Comparison of ENCODE assay signal across 22 cellular contexts in genomic region chr11:36840378-36840777, GRCh38.
DNase-seq lines count a peak whose midpoint lies in the region; ATAC-seq and TF ChIP-seq lines count a peak whose summit lies in the region.
"Had no signal": no experiment of that assay in that cellular context is flagged by ENCODE, and none has a peak within 500 bp of the region (broad histone marks: within the 10 kb centered on the region; RNA-seq: fewer than 3 reads in every experiment).

No MANE protein-coding gene starts in this region.

- no peaks in the 10 kb centered on the region for H3K4me1 ChIP-seq in endodermal cell (ENCODE audit: control insufficient read depth, insufficient read depth, low read length)
- H3K4me1 ChIP-seq: BE2C; BLaER1 treated with 17β-estradiol and CSF1 and Interleukin-3, amounts not matched to agents 10 nM and 100 nM had no signal

- H3K9ac ChIP-seq in endodermal cell (ENCODE audit: extremely low read depth, low read length, poor library complexity, severe bottlenecking) = no peak overlapping the region
- H3K9ac ChIP-seq: BLaER1 treated with 17β-estradiol and CSF1 and Interleukin-3, amounts not matched to agents 10 nM and 100 nM; GM23248 had no signal

- no peaks in the 10 kb centered on the region for H3K36me3 Mint-ChIP-seq in endodermal cell (ENCODE audit: low read depth)
- H3K36me3 Mint-ChIP-seq: CD14-positive monocyte; CD8-positive, alpha-beta memory T cell had no signal

- DNase-seq in Ammon's horn (ENCODE audit: low spot score) (peak; percentile 22), endodermal cell (no peak), midbrain (lab: John Stamatoyannopoulos, UW) (peak; percentile 26), retina (peak; percentile 12), left ventricle myocardium superior (no peak), foreskin melanocyte (no peak)
- DNase-seq: BE2C; CD4-positive, alpha-beta T cell; CD8-positive, alpha-beta memory T cell; DMS 273 treated with DMSO at 0.1 percent for 48 hours; DMS79; EL; GDM1; GM23248; H7 had no signal

- H3K27me3 Mint-ChIP-seq in endodermal cell (ENCODE audit: insufficient read depth) = peaks cover 12% of the 10 kb centered on the region

- H3K9me3 Mint-ChIP-seq in endodermal cell = no peaks in the 10 kb centered on the region
- H3K9me3 Mint-ChIP-seq: CD4-positive, alpha-beta T cell had no signal

- H3K4me1 Mint-ChIP-seq in endodermal cell = peaks cover 4% of the 10 kb centered on the region
- H3K4me1 Mint-ChIP-seq: CD14-positive monocyte; CD8-positive, alpha-beta memory T cell had no signal

- no peaks in the 10 kb centered on the region for H3K36me3 ChIP-seq in endodermal cell (ENCODE audit: control insufficient read depth, insufficient read depth, low read length)
- H3K36me3 ChIP-seq: BE2C; BLaER1 treated with 17β-estradiol and CSF1 and Interleukin-3, amounts not matched to agents 10 nM and 100 nM had no signal

- H3K9me3 ChIP-seq in endodermal cell (ENCODE audit: control insufficient read depth, low read length) = peaks cover 7% of the 10 kb centered on the region
- H3K9me3 ChIP-seq: BE2C had no signal

- no peak overlapping the region for H3K4me3 Mint-ChIP-seq in endodermal cell
- H3K4me3 Mint-ChIP-seq: CD14-positive monocyte; CD4-positive, alpha-beta T cell; CD8-positive, alpha-beta memory T cell had no signal

- H3K27ac ChIP-seq in endodermal cell (ENCODE audit: low read depth, low read length) = peak overlapping the region; percentile 56
- H3K27ac ChIP-seq: 22Rv1; BLaER1 treated with 17β-estradiol and CSF1 and Interleukin-3, amounts not matched to agents 10 nM and 100 nM; GM23248 had no signal

- no peak overlapping the region for H3K4me3 ChIP-seq in endodermal cell (ENCODE audit: low read length)
- H3K4me3 ChIP-seq: BLaER1 treated with 17β-estradiol and CSF1 and Interleukin-3, amounts not matched to agents 10 nM and 100 nM; GM12878; GM23248 had no signal

- ATAC-seq in HG02870 (IDR thresholded peaks at IDR 0.05; ENCODE audit: unreplicated experiment) (no peak), left ventricle myocardium superior (no peak), HG03095 (IDR thresholded peaks at IDR 0.05; ENCODE audit: unreplicated experiment) (no peak)
- ATAC-seq: GM12878, HCT116 had no signal

- TF ChIP-seq CTCF in endodermal cell (conservative IDR thresholded peaks at IDR 0.05) = no peak

- no peaks in the 10 kb centered on the region for H3K27me3 ChIP-seq in endodermal cell (ENCODE audit: control insufficient read depth, insufficient read depth, low read length, poor library complexity, severe bottlenecking)
- H3K27me3 ChIP-seq: BE2C; BLaER1 treated with 17β-estradiol and CSF1 and Interleukin-3, amounts not matched to agents 10 nM and 100 nM had no signal

- intact Hi-C loops in left ventricle myocardium superior (cut with micrococcal nuclease) = no loop called here

- 73 to 86% methylated on average over 2 of the region's 2 CpGs for WGBS in endodermal cell (ENCODE audit: insufficient coverage in 1 of 2, insufficient read length in 1 of 2), 2 experiments

- H3K27ac Mint-ChIP-seq in endodermal cell = no peak overlapping the region
- H3K27ac Mint-ChIP-seq: CD14-positive monocyte; CD4-positive, alpha-beta T cell; CD8-positive, alpha-beta memory T cell had no signal

Comparison
In these comparisons a context has a peak if more than half of its experiments do, and no peak if none do; other contexts are left out.
1. DNase-seq: peak in Ammon's horn (single experiment), midbrain (single experiment) and retina (single experiment); none in endodermal cell (single experiment), left ventricle myocardium superior (single experiment) and foreskin melanocyte (single experiment).